Comparison of ENCODE assay signal across 8 cellular contexts in genomic region chr5:32531885-32532520, GRCh38. TPM values are rescaled to one million over a fixed set of nuclear protein-coding genes. Genes with fewer than 3 reads are reported as not detected.
DNase-seq lines count a peak whose midpoint lies in the region; ATAC-seq, FAIRE-seq and TF ChIP-seq lines count a peak whose summit lies in the region.

No MANE protein-coding gene starts in this region.

- TF ChIP-seq POLR2A in tibial nerve (IDR thresholded peaks at IDR 0.05): no peak

- peak; percentile 39 for DNase-seq in COLO668 (lab: John Stamatoyannopoulos, UW; ENCODE audit: unreplicated experiment)
- no peak for DNase-seq in SK-N-SH
- DNase-seq in bronchial epithelial cell (ENCODE audit: low read depth): peak; percentile 21
- no peak for DNase-seq in tibial nerve (ENCODE audit: low spot score in 2 of 2)
- no peak for DNase-seq in NCI-H187 treated with DMSO at 0.1 percent for 48 hours (lab: John Stamatoyannopoulos, UW)

- no peak for TF ChIP-seq RAD21 in SK-N-SH (IDR thresholded peaks at IDR 0.05; ENCODE audit: low read length)

- no peak for TF ChIP-seq EP300 in SK-N-SH (IDR thresholded peaks at IDR 0.05; ENCODE audit: borderline replicate concordance in 1 of 2, low read depth in 1 of 2, low read length in 1 of 2)
- TF ChIP-seq EP300 in tibial nerve (IDR thresholded peaks at IDR 0.05): no peak

- peak overlapping the region; percentile 52; the same call in 1 of the 2 replicates for H2AFZ ChIP-seq in SK-N-SH (ENCODE audit: low read depth)
- H2AFZ ChIP-seq in neuron (ENCODE audit: low read depth, low read length): peak overlapping the region; percentile 2

- H3K4me3 ChIP-seq in SK-N-SH (ENCODE audit: low read depth in 2 of 2, low read length in 1 of 2) (peak overlapping the region in 1 of 2 experiments; percentile 6; a peak in 1 of 4 replicates), bronchial epithelial cell (ENCODE audit: low read depth, low read length) (peak overlapping the region; percentile 9), neuron (ENCODE audit: low read length) (peak overlapping the region; percentile 5), tibial nerve (peak overlapping the region in 1 of 4 donors; percentile 12)

- peak overlapping the region; percentile 45; the same call in 1 of the 2 replicates for H3K9ac ChIP-seq in SK-N-SH

- no peak for TF ChIP-seq CTCF in SK-N-SH (IDR thresholded peaks at IDR 0.05)
- TF ChIP-seq CTCF in bronchial epithelial cell (IDR thresholded peaks at IDR 0.05; ENCODE audit: insufficient read depth, low read length, severe bottlenecking): no peak
- no peak for TF ChIP-seq CTCF in tibial nerve (IDR thresholded peaks at IDR 0.05)

- ATAC-seq in GM19328 (IDR thresholded peaks at IDR 0.05; ENCODE audit: unreplicated experiment): peak; percentile 53
- peak; percentile 48 for ATAC-seq in HG03439 (IDR thresholded peaks at IDR 0.05; ENCODE audit: unreplicated experiment)

- CTCF ChIA-PET in SK-N-SH (lab: Yijun Ruan, JAX): interaction anchor here (1.1 to 3.3 kb wide), 3 partner anchors 42 to 58 kb away, joined by 4 to 16 read pairs (median 7); no protein-coding TSS in a partner anchor

- FAIRE-seq in bronchial epithelial cell (lab: Jason Lieb, UNC): no peak

- H3K36me3 ChIP-seq in SK-N-SH (replicated peaks in 1 of 2; ENCODE audit: control insufficient read depth in 1 of 2, insufficient read depth in 2 of 2, low read length in 1 of 2) (no peaks in the 10 kb centered on the region), bronchial epithelial cell (ENCODE audit: control insufficient read depth, insufficient read depth, low read length) (no peaks in the 10 kb centered on the region), neuron (ENCODE audit: insufficient read depth, low read length) (no peaks in the 10 kb centered on the region), tibial nerve (no peaks in the 10 kb centered on the region)

- peaks cover 15% of the 10 kb centered on the region for H3F3A ChIP-seq in SK-N-SH (replicated peaks; ENCODE audit: insufficient read depth)

- H3K4me2 ChIP-seq in SK-N-SH: peak overlapping the region; percentile 51; the same call in 1 of the 2 replicates

- H3K27me3 ChIP-seq in SK-N-SH (ENCODE audit: insufficient read depth) (no peaks in the 10 kb centered on the region), bronchial epithelial cell (ENCODE audit: control insufficient read depth, insufficient read depth, low read length) (no peaks in the 10 kb centered on the region), neuron (ENCODE audit: insufficient read depth, low read length) (no peaks in the 10 kb centered on the region), tibial nerve (no peaks in the 10 kb centered on the region)

- POLR2A ChIA-PET in SK-N-SH (lab: Yijun Ruan, JAX): no interaction called here

- WGBS in SK-N-SH (ENCODE audit: low lambda C conversion rate): 42% methylated on average over 8 of the region's 8 CpGs
- 50 to 56% methylated on average over 8 of the region's 8 CpGs for WGBS in tibial nerve, 2 donors

- H3K27ac ChIP-seq in SK-N-SH (ENCODE audit: low read depth in 2 of 2, low read length in 1 of 2): peak overlapping the region; percentile 68 to 80
- no peak overlapping the region for H3K27ac ChIP-seq in tibial nerve

- H3K79me2 ChIP-seq in SK-N-SH (ENCODE audit: insufficient read depth): no peaks in the 10 kb centered on the region

- no peaks in the 10 kb centered on the region for H4K20me1 ChIP-seq in SK-N-SH (ENCODE audit: insufficient read depth)

- H3K9me2 ChIP-seq in SK-N-SH: no peaks in the 10 kb centered on the region

- H3K4me1 ChIP-seq in SK-N-SH (ENCODE audit: control insufficient read depth in 1 of 2, insufficient read depth in 2 of 2, low read depth in 1 of 2, low read length in 1 of 2) (peaks cover 0 to 12% of the 10 kb centered on the region in 2 experiments; a peak in 3 of 4 replicates), neuron (ENCODE audit: insufficient read depth, low read length) (peaks cover 14% of the 10 kb centered on the region), tibial nerve (peaks cover 0 to 7% (median 0%) of the 10 kb centered on the region in 4 donors)

- H3K9me3 ChIP-seq in SK-N-SH (no peaks in the 10 kb centered on the region), neuron (ENCODE audit: low read length) (no peaks in the 10 kb centered on the region), tibial nerve (no peaks in the 10 kb centered on the region)

TF ChIP-seq in SK-N-SH, 30 proteins besides CTCF, POLR2A, EP300 and RAD21:
- TF ChIP-seq PBX3 (IDR thresholded peaks at IDR 0.05): peak; percentile 24; the same call in 1 of the 2 replicates
- TF ChIP-seq NRF1 (IDR thresholded peaks at IDR 0.05; ENCODE audit: low read depth, low read length): no peak
- TF ChIP-seq GATA2 (CRISPR knock-in tag; IDR thresholded peaks at IDR 0.05): no peak
- TF ChIP-seq USF1 (IDR thresholded peaks at IDR 0.05; ENCODE audit: borderline replicate concordance, low read depth): no peak
- TF ChIP-seq MAX (IDR thresholded peaks at IDR 0.05; ENCODE audit: low read depth): 0 out of 2 replicates have a peak, but pooled peaks have one; percentile 21
- no peak for TF ChIP-seq SMC3 (IDR thresholded peaks at IDR 0.05; ENCODE audit: low read depth, low read length)
- TF ChIP-seq GABPA (IDR thresholded peaks at IDR 0.05; ENCODE audit: low read depth): no peak
- TF ChIP-seq NFIC (IDR thresholded peaks at IDR 0.05; ENCODE audit: borderline replicate concordance): no peak
TF ChIP-seq in SK-N-SH: peak in this region for 2.

RNA-seq across cellular contexts. Expression of gene SUB1, which starts 53.4 kb away (rescaled TPM):
- polyA plus RNA-seq in SK-N-SH (2012; rRNA removed): 50.8 and 55.4 TPM in 2 replicates
- 77.3 and 209 TPM in 2 replicates for polyA plus RNA-seq in SK-N-SH (2012; cell fraction: cytosol; rRNA removed)
- polyA plus RNA-seq in SK-N-SH (2012; cell fraction: nucleus; rRNA removed): 17.9 and 39.8 TPM in 2 replicates
- total RNA-seq in bronchial epithelial cell (103 and 128 TPM in 2 replicates), tibial nerve (100 to 1,000 TPM in 1 of 4 donors, 10 to 100 TPM in 3; 78.0 to 110 (median 88.6) TPM)

Comparison
In these comparisons a context has a peak if more than half of its experiments do, and no peak if none do; other contexts are left out.
1. DNase-seq: peak in COLO668 (single experiment) and bronchial epithelial cell (single experiment); none in SK-N-SH (single experiment), tibial nerve (0 of 2) and NCI-H187 treated with DMSO at 0.1 percent for 48 hours (single experiment).
2. H3K27ac ChIP-seq: peak in SK-N-SH (2 of 2); none in tibial nerve (0 of 4).